Comparison of ENCODE assay signal across 9 cellular contexts in the genomic region with DNA sequence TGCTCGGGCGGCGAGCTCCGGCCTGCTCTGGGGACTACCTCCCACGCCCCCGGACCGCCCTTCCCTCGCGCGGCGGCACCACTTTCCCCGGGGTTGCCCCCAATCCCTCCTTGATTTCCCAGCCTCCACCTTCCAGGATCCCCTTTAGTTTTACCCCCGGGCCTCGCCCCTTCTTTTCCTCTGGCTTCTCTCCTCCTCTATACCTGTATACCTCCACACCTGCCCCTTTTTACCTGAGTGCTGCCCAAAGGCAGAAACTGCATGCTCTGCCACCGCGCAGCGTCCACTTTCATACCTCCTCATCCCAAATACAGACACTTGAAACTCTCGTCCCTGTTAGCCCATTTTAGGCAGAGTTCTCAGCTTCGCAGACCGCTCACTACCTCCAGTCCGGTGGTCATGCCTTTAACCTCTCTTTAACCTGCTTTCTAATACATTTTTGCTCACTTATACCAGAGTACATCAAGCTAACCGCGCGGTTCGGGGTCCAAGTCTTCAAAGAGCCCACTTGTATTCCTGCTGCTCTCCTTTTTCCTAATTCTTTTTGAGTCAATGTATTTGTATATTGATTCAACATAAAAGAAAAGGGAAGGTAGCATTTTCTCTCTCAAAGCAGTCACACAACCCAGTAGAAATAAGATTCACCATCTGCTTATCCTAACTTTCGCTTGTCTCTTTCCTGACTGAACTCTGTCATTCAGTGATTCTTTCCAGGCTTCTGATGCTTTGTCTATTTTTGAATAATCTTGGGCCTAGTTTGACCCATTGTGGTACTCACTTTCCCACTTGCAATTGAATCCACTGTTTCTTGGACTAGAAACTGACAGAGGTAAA. TPM values are rescaled to one million over a fixed set of nuclear protein-coding genes. Genes with fewer than 3 reads are reported as not detected.
DNase-seq lines count a peak whose midpoint lies in the region; ATAC-seq, FAIRE-seq and TF ChIP-seq lines count a peak whose summit lies in the region.
"Had no signal": no experiment of that assay in that cellular context is flagged by ENCODE, and none has a peak within 500 bp of the region (broad histone marks: within the 10 kb centered on the region; RNA-seq: fewer than 3 reads in every experiment).

No MANE protein-coding gene starts in this region.

- H3K27me3 Mint-ChIP-seq in effector memory CD8-positive, alpha-beta T cell, result no peaks in the 10 kb centered on the region
- no peaks in the 10 kb centered on the region for H3K27me3 Mint-ChIP-seq in mesothelial cell of epicardium (ENCODE audit: low read depth)

- 1% methylated on average over 25 to 26 of the region's 26 CpGs for WGBS in aorta, 2 donors

- peak overlapping the region; percentile 89 to 94 for H3K27ac Mint-ChIP-seq in effector memory CD8-positive, alpha-beta T cell
- peak overlapping the region; percentile 97 for H3K27ac Mint-ChIP-seq in mesothelial cell of epicardium

- DNase-seq in NCI-H2107 treated with DMSO at 0.1 percent for 48 hours (lab: John Stamatoyannopoulos, UW; ENCODE audit: unreplicated experiment) (peak; percentile 33), NCI-H2107 (lab: John Stamatoyannopoulos, UW) (no peak), SK-N-DZ (ENCODE audit: low spot score) (peak; percentile 6), mesothelial cell of epicardium (ENCODE audit: low spot score in 2 of 2, unreplicated experiment in 2 of 2) (no peak), aorta (no peak), HTR-8/SVneo (ENCODE audit: insufficient read length, low spot score) (no peak)
- no peak for DNase-seq in effector memory CD8-positive, alpha-beta T cell
- DNase-seq: DND-41 had no signal

- peak overlapping the region; percentile 86 to 98 for H3K4me3 Mint-ChIP-seq in effector memory CD8-positive, alpha-beta T cell
- peak overlapping the region; percentile 99 for H3K4me3 Mint-ChIP-seq in mesothelial cell of epicardium

- H3K4me1 Mint-ChIP-seq in effector memory CD8-positive, alpha-beta T cell (ENCODE audit: low read depth in 2 of 2), result peaks cover 32 to 43% of the 10 kb centered on the region in 2 donors
- H3K4me1 Mint-ChIP-seq in mesothelial cell of epicardium, result peaks cover 48% of the 10 kb centered on the region

- H3K4me1 ChIP-seq in aorta (ENCODE audit: control insufficient read depth in 1 of 2, insufficient read depth in 2 of 2, low read length in 2 of 2), result peaks cover 3 to 5% of the 10 kb centered on the region in 2 donors

- H3K27me3 ChIP-seq in aorta (ENCODE audit: control insufficient read depth in 1 of 2, insufficient read depth in 2 of 2, low read length in 1 of 2), result peaks cover 0 to 2% of the 10 kb centered on the region in 2 donors

- peak; percentile 0 for ATAC-seq in HG02981 (IDR thresholded peaks at IDR 0.05; ENCODE audit: unreplicated experiment)
- ATAC-seq in effector memory CD8-positive, alpha-beta T cell (replicated peaks), result peak; percentile 3
- ATAC-seq in aorta (ENCODE audit: low FRiP score), result peak; percentile 51

- peak overlapping the region; percentile 81 to 91 for H3K4me3 ChIP-seq in aorta (ENCODE audit: low read length in 2 of 2)

- TF ChIP-seq CTCF in mesothelial cell of epicardium (IDR thresholded peaks at IDR 0.05; ENCODE audit: unreplicated experiment), result no peak

- H3K27ac ChIP-seq in aorta (ENCODE audit: low read depth in 1 of 2, low read length in 2 of 2), result peak overlapping the region; percentile 46 to 69

- intact Hi-C loops in aorta (cut with DNase I), result loop anchor here in 1 of 2 donors (5.0 kb wide), 2 partner anchors 45 to 80 kb away; no protein-coding TSS in a partner anchor

- H3K9me3 ChIP-seq in aorta (ENCODE audit: control insufficient read depth, low read length), result no peaks in the 10 kb centered on the region

- peaks cover 5% of the 10 kb centered on the region for H3K36me3 Mint-ChIP-seq in effector memory CD8-positive, alpha-beta T cell (ENCODE audit: insufficient read depth)
- no peaks in the 10 kb centered on the region for H3K36me3 Mint-ChIP-seq in mesothelial cell of epicardium

- FAIRE-seq in HTR-8/SVneo (lab: Jason Lieb, UNC), result no peak

- H3K36me3 ChIP-seq in aorta (ENCODE audit: control insufficient read depth in 1 of 2, insufficient read depth in 2 of 2, low read length in 1 of 2), result no peaks in the 10 kb centered on the region

- no peaks in the 10 kb centered on the region for H3K9me3 Mint-ChIP-seq in effector memory CD8-positive, alpha-beta T cell
- no peaks in the 10 kb centered on the region for H3K9me3 Mint-ChIP-seq in mesothelial cell of epicardium

RNA-seq across cellular contexts. Expression of gene SPOPL, which starts 0.9 kb away (rescaled TPM):
- 15.8 and 17.1 TPM in 2 replicates for polyA plus RNA-seq in SK-N-DZ (2014; cell fraction: cytosol; rRNA removed)
- 9.6 and 19.9 TPM in 2 replicates for polyA plus RNA-seq in SK-N-DZ (2014; cell fraction: nucleus; rRNA removed)
- total RNA-seq in mesothelial cell of epicardium (28.7 to 31.0 TPM (median 28.8 TPM) in 3 replicates), aorta (10 to 100 TPM; 38.8 to 39.9 TPM)
- polyA plus RNA-seq in aorta, result 10 to 100 TPM in 1 of 2 donors, 1 to 10 TPM in 1; 9.1 to 24.9 TPM

Comparison
In these comparisons a context has a peak if more than half of its experiments do, and no peak if none do; other contexts are left out.
1. DNase-seq: peak in NCI-H2107 treated with DMSO at 0.1 percent for 48 hours (single experiment) and SK-N-DZ (single experiment); none in NCI-H2107 (single experiment), effector memory CD8-positive, alpha-beta T cell (0 of 3), mesothelial cell of epicardium (0 of 2), aorta (0 of 2) and HTR-8/SVneo (single experiment).
2. ATAC-seq: peak in every context shown above with its lines; median percentile 51 in aorta; 3 in effector memory CD8-positive, alpha-beta T cell; 0 in HG02981.